In the genomic region with DNA sequence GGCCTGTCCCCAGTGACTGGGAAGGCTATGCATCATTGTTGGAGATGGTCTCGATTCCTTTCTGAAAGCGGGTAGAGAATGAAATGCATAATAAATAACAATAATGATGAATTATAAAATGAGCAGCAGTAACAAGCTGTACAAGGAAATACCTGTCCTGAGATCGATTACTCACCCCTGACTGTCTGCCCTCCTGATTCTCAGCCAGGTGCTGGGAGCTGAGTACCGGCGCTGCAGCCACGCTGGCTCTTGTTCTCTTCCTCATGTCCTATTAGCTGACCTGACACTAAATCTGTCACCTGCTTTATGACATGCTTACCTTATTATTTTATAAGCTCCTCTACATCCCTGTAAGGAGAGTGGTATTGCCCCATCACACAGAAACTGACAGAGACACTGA, we compare ENCODE assay signal across 1 cellular context.
A peak's percentile ranks its signal among the peaks of the same experiment; 100 is the strongest.
TF ChIP-seq lines count a peak whose summit lies in the region.

No MANE protein-coding gene starts in this region.

TF ChIP-seq in HepG2, 621 proteins besides CTCF, POLR2A, EP300 and RAD21 (continued from another document):
- no peak for TF ChIP-seq ZNF296 (CRISPR knock-in tag; conservative IDR thresholded peaks at IDR 0.05)
- no peak for TF ChIP-seq CBFB (CRISPR knock-in tag; IDR thresholded peaks at IDR 0.05)
- no peak for TF ChIP-seq ZUFSP (CRISPR knock-in tag; IDR thresholded peaks at IDR 0.05; ENCODE audit: borderline replicate concordance)
- TF ChIP-seq ZNF274 (CRISPR knock-in tag; IDR thresholded peaks at IDR 0.05) = no peak
- no peak for TF ChIP-seq ZNF530 (CRISPR knock-in tag; IDR thresholded peaks at IDR 0.05; ENCODE audit: low read depth)
- TF ChIP-seq SPEN (CRISPR knock-in tag; IDR thresholded peaks at IDR 0.05; ENCODE audit: low read depth) = no peak
- TF ChIP-seq ZBTB21 (CRISPR knock-in tag; IDR thresholded peaks at IDR 0.05) = no peak
- TF ChIP-seq BATF2 (CRISPR knock-in tag; IDR thresholded peaks at IDR 0.05) = no peak
- TF ChIP-seq, protein P1, sequence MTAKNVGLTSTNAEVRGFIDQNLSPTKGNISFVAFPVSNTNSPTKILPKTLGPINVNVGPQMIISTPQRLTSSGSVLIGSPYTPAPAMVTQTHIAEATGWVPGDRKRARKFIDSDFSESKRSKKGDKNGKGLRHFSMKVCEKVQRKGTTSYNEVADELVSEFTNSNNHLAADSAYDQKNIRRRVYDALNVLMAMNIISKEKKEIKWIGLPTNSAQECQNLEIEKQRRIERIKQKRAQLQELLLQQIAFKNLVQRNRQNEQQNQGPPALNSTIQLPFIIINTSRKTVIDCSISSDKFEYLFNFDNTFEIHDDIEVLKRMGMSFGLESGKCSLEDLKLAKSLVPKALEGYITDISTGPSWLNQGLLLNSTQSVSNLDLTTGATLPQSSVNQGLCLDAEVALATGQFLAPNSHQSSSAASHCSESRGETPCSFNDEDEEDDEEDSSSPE (CRISPR knock-in tag; IDR thresholded peaks at IDR 0.05) = no peak
- TF ChIP-seq, protein P2, sequence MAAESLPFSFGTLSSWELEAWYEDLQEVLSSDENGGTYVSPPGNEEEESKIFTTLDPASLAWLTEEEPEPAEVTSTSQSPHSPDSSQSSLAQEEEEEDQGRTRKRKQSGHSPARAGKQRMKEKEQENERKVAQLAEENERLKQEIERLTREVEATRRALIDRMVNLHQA (CRISPR knock-in tag; IDR thresholded peaks at IDR 0.05) = no peak
- TF ChIP-seq HOXA5 (CRISPR knock-in tag; IDR thresholded peaks at IDR 0.05) = no peak
- no peak for TF ChIP-seq ELF3 (CRISPR knock-in tag; IDR thresholded peaks at IDR 0.05)
- no peak for TF ChIP-seq SATB2 (CRISPR knock-in tag; IDR thresholded peaks at IDR 0.05)
- TF ChIP-seq GPN1 (CRISPR knock-in tag; IDR thresholded peaks at IDR 0.05; ENCODE audit: borderline replicate concordance) = no peak
- TF ChIP-seq MAFF (IDR thresholded peaks at IDR 0.05; ENCODE audit: low read depth, low read length) = 0 out of 2 replicates have a peak, but pooled peaks have one; percentile 1
- no peak for TF ChIP-seq ZNF724P (CRISPR knock-in tag; IDR thresholded peaks at IDR 0.05; ENCODE audit: borderline replicate concordance)
- TF ChIP-seq, protein P3, sequence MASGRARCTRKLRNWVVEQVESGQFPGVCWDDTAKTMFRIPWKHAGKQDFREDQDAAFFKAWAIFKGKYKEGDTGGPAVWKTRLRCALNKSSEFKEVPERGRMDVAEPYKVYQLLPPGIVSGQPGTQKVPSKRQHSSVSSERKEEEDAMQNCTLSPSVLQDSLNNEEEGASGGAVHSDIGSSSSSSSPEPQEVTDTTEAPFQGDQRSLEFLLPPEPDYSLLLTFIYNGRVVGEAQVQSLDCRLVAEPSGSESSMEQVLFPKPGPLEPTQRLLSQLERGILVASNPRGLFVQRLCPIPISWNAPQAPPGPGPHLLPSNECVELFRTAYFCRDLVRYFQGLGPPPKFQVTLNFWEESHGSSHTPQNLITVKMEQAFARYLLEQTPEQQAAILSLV (CRISPR knock-in tag; IDR thresholded peaks at IDR 0.05; ENCODE audit: borderline replicate concordance) = no peak
- TF ChIP-seq ETV6 (CRISPR knock-in tag; conservative IDR thresholded peaks at IDR 0.05) = no peak
- TF ChIP-seq TRIM24 (CRISPR knock-in tag; IDR thresholded peaks at IDR 0.05) = no peak
- TF ChIP-seq EEA1 (CRISPR knock-in tag; IDR thresholded peaks at IDR 0.05; ENCODE audit: borderline replicate concordance) = no peak
- TF ChIP-seq YEATS2 (CRISPR knock-in tag; IDR thresholded peaks at IDR 0.05; ENCODE audit: borderline replicate concordance) = no peak
- TF ChIP-seq ZBTB49 (CRISPR knock-in tag; IDR thresholded peaks at IDR 0.05; ENCODE audit: borderline replicate concordance) = no peak
- TF ChIP-seq ZNF142 (CRISPR knock-in tag; IDR thresholded peaks at IDR 0.05) = 0 out of 2 replicates have a peak, but pooled peaks have one; percentile 7
- TF ChIP-seq ZNF441 (CRISPR knock-in tag; IDR thresholded peaks at IDR 0.05; ENCODE audit: borderline replicate concordance) = no peak
- TF ChIP-seq ZNF207 (IDR thresholded peaks at IDR 0.05; ENCODE audit: borderline replicate concordance) = no peak
- TF ChIP-seq, protein P4, sequence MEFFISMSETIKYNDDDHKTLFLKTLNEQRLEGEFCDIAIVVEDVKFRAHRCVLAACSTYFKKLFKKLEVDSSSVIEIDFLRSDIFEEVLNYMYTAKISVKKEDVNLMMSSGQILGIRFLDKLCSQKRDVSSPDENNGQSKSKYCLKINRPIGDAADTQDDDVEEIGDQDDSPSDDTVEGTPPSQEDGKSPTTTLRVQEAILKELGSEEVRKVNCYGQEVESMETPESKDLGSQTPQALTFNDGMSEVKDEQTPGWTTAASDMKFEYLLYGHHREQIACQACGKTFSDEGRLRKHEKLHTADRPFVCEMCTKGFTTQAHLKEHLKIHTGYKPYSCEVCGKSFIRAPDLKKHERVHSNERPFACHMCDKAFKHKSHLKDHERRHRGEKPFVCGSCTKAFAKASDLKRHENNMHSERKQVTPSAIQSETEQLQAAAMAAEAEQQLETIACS (CRISPR knock-in tag; IDR thresholded peaks at IDR 0.05) = no peak
- no peak for TF ChIP-seq LCORL (IDR thresholded peaks at IDR 0.05)
- peak; percentile 3; the same call in 1 of the 2 replicates for TF ChIP-seq LCORL (CRISPR knock-in tag; IDR thresholded peaks at IDR 0.05)
- TF ChIP-seq TEAD2 (CRISPR knock-in tag; IDR thresholded peaks at IDR 0.05) = no peak
- TF ChIP-seq, protein P5, sequence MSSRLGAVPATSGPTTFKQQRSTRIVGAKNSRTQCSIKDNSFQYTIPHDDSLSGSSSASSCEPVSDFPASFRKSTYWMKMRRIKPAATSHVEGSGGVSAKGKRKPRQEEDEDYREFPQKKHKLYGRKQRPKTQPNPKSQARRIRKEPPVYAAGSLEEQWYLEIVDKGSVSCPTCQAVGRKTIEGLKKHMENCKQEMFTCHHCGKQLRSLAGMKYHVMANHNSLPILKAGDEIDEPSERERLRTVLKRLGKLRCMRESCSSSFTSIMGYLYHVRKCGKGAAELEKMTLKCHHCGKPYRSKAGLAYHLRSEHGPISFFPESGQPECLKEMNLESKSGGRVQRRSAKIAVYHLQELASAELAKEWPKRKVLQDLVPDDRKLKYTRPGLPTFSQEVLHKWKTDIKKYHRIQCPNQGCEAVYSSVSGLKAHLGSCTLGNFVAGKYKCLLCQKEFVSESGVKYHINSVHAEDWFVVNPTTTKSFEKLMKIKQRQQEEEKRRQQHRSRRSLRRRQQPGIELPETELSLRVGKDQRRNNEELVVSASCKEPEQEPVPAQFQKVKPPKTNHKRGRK (CRISPR knock-in tag; IDR thresholded peaks at IDR 0.05) = no peak
